ENCODE assay signal across 8 cellular contexts in the genomic region with DNA sequence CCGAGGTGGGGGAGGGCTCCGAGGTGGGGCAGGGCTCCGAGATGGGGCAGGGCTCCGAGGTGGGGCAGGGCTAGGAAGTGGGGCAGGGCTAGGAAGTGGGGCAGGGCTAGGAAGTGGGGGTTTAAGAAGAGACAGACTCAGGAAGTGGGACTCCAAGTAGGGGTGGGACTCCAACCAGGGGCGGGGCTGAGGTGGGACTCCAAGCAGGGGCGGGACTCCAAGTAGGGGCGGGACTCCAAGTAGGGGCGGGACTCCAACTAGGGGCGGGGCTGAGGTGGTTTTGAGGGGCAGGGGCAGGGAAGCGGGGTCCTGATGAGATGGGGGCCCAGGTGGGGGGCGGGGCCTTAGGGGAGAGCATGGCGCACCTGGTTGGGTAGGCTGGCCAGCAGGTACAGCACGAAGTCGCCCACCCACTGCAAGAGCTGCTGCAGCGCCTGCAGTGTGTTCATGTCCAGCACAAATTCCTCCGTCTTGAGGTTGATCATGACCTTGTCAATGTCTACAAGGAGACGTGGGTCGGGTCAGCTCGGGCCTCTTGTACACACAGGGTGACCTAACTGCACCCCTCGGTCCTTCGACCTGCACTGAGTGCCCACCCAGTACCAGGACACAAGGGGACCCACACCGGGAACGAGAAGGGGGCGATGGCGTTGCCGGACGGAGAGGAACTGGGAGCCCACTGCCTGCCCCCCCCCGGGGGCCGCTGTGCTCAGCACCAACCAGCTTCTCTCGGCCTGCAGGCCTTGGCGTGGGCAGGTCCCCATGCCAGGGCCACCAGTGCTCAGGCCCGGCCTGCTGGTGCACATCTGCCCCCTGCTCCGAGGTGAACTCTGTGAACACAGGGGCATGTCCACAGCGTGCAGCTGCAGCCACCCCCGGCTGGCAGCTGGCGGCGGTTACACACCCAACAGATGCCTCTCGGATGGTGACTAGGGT. TPM values are rescaled to one million over a fixed set of nuclear protein-coding genes. Genes with fewer than 3 reads are reported as not detected.
A peak's percentile ranks its signal among the peaks of the same experiment; 100 is the strongest.
DNase-seq lines count a peak whose midpoint lies in the region; ATAC-seq and TF ChIP-seq lines count a peak whose summit lies in the region.

No MANE protein-coding gene starts in this region.

- ATAC-seq in GM18873 (IDR thresholded peaks at IDR 0.05; ENCODE audit: low FRiP score, unreplicated experiment) (no peak), GM18520 (IDR thresholded peaks at IDR 0.05; ENCODE audit: unreplicated experiment) (no peak), GM19395 (IDR thresholded peaks at IDR 0.05; ENCODE audit: unreplicated experiment) (no peak)

- no peaks in the 10 kb centered on the region for H3K9me3 Mint-ChIP-seq in immature natural killer cell

- DNase-seq in GM04503 (ENCODE audit: low read depth) (peak; percentile 39), NT2/D1 (ENCODE audit: low read depth, low spot score) (peak; percentile 62), activated T-cell treated with anti-CD3 and anti-CD28 coated beads for 4 hours (peak; percentile 45), immature natural killer cell (peak in 2 of 3 donors; percentile 64 to 69), vagina (ENCODE audit: extremely low spot score in 2 of 2) (no peak)

- H3K4me3 Mint-ChIP-seq in immature natural killer cell: peak overlapping the region in 3 of 5 donors; percentile 54 to 72 (median 70)

- peaks cover 3 to 11% (median 8%) of the 10 kb centered on the region in 3 donors for H3K27me3 Mint-ChIP-seq in immature natural killer cell (ENCODE audit: low read depth in 3 of 3)

- peaks cover 19% of the 10 kb centered on the region for H3K4me1 ChIP-seq in NT2/D1 (ENCODE audit: insufficient read depth, insufficient read length)
- peaks cover 36% of the 10 kb centered on the region for H3K4me1 ChIP-seq in vagina

- no peak for TF ChIP-seq CTCF in vagina (IDR thresholded peaks at IDR 0.05)

- H3K36me3 ChIP-seq in NT2/D1 (ENCODE audit: insufficient read depth, insufficient read length, low read length) (peaks cover 59% of the 10 kb centered on the region), vagina (peaks cover 0 to 35% of the 10 kb centered on the region in 2 donors)

- peaks cover 0 to 4% (median 0%) of the 10 kb centered on the region in 3 donors for H3K36me3 Mint-ChIP-seq in immature natural killer cell

- H3K9me3 ChIP-seq in NT2/D1 (ENCODE audit: insufficient read depth, low read length) (no peaks in the 10 kb centered on the region), vagina (no peaks in the 10 kb centered on the region)

- peaks cover 0 to 13% of the 10 kb centered on the region in 2 donors for H3K4me1 Mint-ChIP-seq in immature natural killer cell

- intact Hi-C loops in vagina (cut with DNase I): no loop called here

- H3K27me3 ChIP-seq in NT2/D1 (ENCODE audit: insufficient read depth, insufficient read length) (no peaks in the 10 kb centered on the region), vagina (no peaks in the 10 kb centered on the region)

- peak overlapping the region; percentile 9 for H3K9ac ChIP-seq in NT2/D1 (ENCODE audit: insufficient read length, low read depth)

- H3K4me3 ChIP-seq in NT2/D1 (ENCODE audit: insufficient read length, low read depth) (no peak overlapping the region), vagina (no peak overlapping the region)

- no peak for TF ChIP-seq POLR2A in vagina (IDR thresholded peaks at IDR 0.05)

- H3K27ac ChIP-seq in vagina: peak overlapping the region; percentile 81

- peak overlapping the region in 3 of 6 donors; percentile 64 to 81 (median 73) for H3K27ac Mint-ChIP-seq in immature natural killer cell

RNA-seq across cellular contexts. Expression of a gene that starts 13.9 kb away (rescaled TPM):
- 1 to 10 TPM; 1.5 to 4.1 (median 3.6) TPM for polyA plus RNA-seq in immature natural killer cell
- total RNA-seq in vagina: 2,325 TPM

RNA-seq across cellular contexts. Expression of a gene that starts 19.6 kb away (rescaled TPM):
- 100 to 1,000 TPM in 1 of 3 donors, 10 to 100 TPM in 2; 44.2 to 112 (median 48.0) TPM for polyA plus RNA-seq in immature natural killer cell
- 46.9 TPM for total RNA-seq in vagina

RNA-seq across cellular contexts. Expression of a gene that starts 19.9 kb away (rescaled TPM):
- polyA plus RNA-seq in immature natural killer cell: not detected
- total RNA-seq in vagina: not detected

RNA-seq across cellular contexts. Expression of a gene that starts 21.2 kb away (rescaled TPM):
- not detected for polyA plus RNA-seq in immature natural killer cell
- not detected for total RNA-seq in vagina

RNA-seq across cellular contexts. Expression of a gene that starts 32.6 kb away (rescaled TPM):
- not detected for polyA plus RNA-seq in immature natural killer cell
- not detected for total RNA-seq in vagina

Comparison
In these comparisons a context has a peak if more than half of its experiments do, and no peak if none do; other contexts are left out.
1. DNase-seq: peak in GM04503 (single experiment), NT2/D1 (single experiment), activated T-cell treated with anti-CD3 and anti-CD28 coated beads for 4 hours (single experiment) and immature natural killer cell (2 of 3); none in vagina (0 of 2).